Comparison of ENCODE assay signal across 9 cellular contexts in the genomic region with DNA sequence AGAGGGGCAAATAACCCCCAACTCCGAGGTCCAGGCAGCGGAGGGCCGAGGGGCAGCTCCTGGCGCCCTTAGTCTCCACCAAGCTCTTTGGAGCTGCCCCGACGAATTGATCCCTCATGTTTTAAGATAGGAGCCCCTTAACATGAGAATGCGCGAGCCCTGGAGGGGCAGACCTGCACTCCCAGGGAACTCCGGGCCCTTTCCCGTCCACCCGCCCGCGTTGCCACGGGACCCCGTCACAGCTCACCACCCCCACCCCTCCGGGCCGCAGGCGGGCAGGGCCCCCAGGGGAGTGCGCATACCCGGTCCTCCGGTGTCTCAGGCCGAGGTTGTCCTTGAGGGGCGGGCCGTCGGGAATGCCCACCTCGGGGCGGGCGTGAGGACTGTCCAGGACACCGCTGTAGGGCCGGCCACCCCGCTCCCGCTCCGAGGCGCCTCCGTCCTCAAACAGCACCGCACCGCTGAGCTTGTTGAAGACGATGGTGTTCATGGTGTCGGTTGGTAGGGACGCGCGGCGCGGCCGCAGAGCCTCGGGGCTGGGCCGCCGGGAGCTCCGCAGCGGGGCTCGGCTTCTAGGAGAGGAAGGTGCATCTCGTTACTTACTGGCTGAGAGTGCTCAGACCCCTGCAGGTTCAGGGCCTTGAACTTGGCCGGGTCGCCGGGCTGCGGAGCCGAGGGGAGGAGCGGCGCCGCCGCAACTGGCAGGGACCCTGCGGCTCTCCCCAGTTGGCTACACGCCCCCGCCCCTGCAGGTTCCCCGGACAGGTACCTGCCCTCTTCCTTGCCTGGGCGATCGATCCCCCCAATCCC. TPM values are rescaled to one million over a fixed set of nuclear protein-coding genes. Genes with fewer than 3 reads are reported as not detected.
A peak's percentile ranks its signal among the peaks of the same experiment; 100 is the strongest.
DNase-seq lines count a peak whose midpoint lies in the region; ATAC-seq and TF ChIP-seq lines count a peak whose summit lies in the region.
"Had no signal": no experiment of that assay in that cellular context is flagged by ENCODE, and none has a peak within 500 bp of the region (broad histone marks: within the 10 kb centered on the region; RNA-seq: fewer than 3 reads in every experiment).

No MANE protein-coding gene starts in this region.

- peak; percentile 16 to 48 (median 24) for ATAC-seq in psoas muscle
- no peak for ATAC-seq in GM19397 (IDR thresholded peaks at IDR 0.05; ENCODE audit: unreplicated experiment)
- no peak for ATAC-seq in HG02981 (IDR thresholded peaks at IDR 0.05; ENCODE audit: unreplicated experiment)

- H3K4me1 ChIP-seq in KMS-11 (ENCODE audit: low read depth, poor library complexity, severe bottlenecking) (peaks cover 6% of the 10 kb centered on the region), left ventricle myocardium inferior (peaks cover 59% of the 10 kb centered on the region), psoas muscle (peaks cover 22% of the 10 kb centered on the region)

- 0 to 1% (median 1%) methylated on average over 61 to 67 of the region's 67 CpGs for WGBS in psoas muscle, 3 donors

- intact Hi-C loops in left ventricle myocardium inferior (cut with micrococcal nuclease) = no loop called here
- intact Hi-C loops in psoas muscle (cut with DNase I) = loop anchor here (1.0 to 10.0 kb wide), 4 partner anchors 429 to 642 kb away; no protein-coding TSS in a partner anchor

- peak overlapping the region; percentile 87 for H3K27ac ChIP-seq in KMS-11
- H3K27ac ChIP-seq in left ventricle myocardium inferior (replicated peaks) = peak overlapping the region; percentile 58
- peak overlapping the region; percentile 37 for H3K27ac ChIP-seq in psoas muscle

- no peaks in the 10 kb centered on the region for H3K79me2 ChIP-seq in KMS-11 (ENCODE audit: insufficient read depth, low read depth)

- no peaks in the 10 kb centered on the region for H4K20me1 ChIP-seq in KMS-11 (ENCODE audit: insufficient read depth)

- DNase-seq in AG08396 (ENCODE audit: low spot score) = peak; percentile 24
- DNase-seq in activated naive CD4-positive, alpha-beta T cell treated with anti-CD3 and anti-CD28 coated beads, Interleukin-2, amount 50 U/mL, for 16 hours = peak; percentile 47
- DNase-seq in left ventricle myocardium inferior = peak; percentile 16
- DNase-seq in psoas muscle = peak; percentile 30 to 66
- no peak for DNase-seq in DMS153 treated with DMSO at 0.1 percent for 48 hours (lab: John Stamatoyannopoulos, UW; ENCODE audit: unreplicated experiment)

- H3K27me3 ChIP-seq in KMS-11 (ENCODE audit: insufficient read depth, low read depth) (peaks cover 9% of the 10 kb centered on the region; the same call in 1 of the 2 replicates), left ventricle myocardium inferior (ENCODE audit: low read depth) (peaks cover 98% of the 10 kb centered on the region), psoas muscle (ENCODE audit: insufficient read depth in 3 of 3, low read length in 2 of 3) (peaks cover 0 to 66% (median 34%) of the 10 kb centered on the region in 3 donors)

- peak overlapping the region; percentile 100 for H2AFZ ChIP-seq in KMS-11 (ENCODE audit: low read depth)

- H3K4me3 ChIP-seq in KMS-11 (IDR thresholded peaks at IDR 0.05; ENCODE audit: insufficient read depth, low read depth, low read length) (no peak overlapping the region), left ventricle myocardium inferior (peak overlapping the region; percentile 81), psoas muscle (peak overlapping the region; percentile 75)

- TF ChIP-seq CTCF in KMS-11 (conservative IDR thresholded peaks at IDR 0.05; ENCODE audit: low read depth, low read length) (no peak), left ventricle myocardium inferior (IDR thresholded peaks at IDR 0.05; ENCODE audit: borderline replicate concordance) (no peak), psoas muscle (IDR thresholded peaks at IDR 0.05) (no peak)

- H3K9me3 ChIP-seq in left ventricle myocardium inferior (replicated peaks) (no peaks in the 10 kb centered on the region), psoas muscle (no peaks in the 10 kb centered on the region)

- peak overlapping the region; percentile 86 for H3K9ac ChIP-seq in KMS-11

- H3K36me3 ChIP-seq in KMS-11 (ENCODE audit: insufficient read depth) (no peaks in the 10 kb centered on the region), left ventricle myocardium inferior (no peaks in the 10 kb centered on the region), psoas muscle (ENCODE audit: insufficient read depth in 1 of 2, low read depth in 1 of 2) (no peaks in the 10 kb centered on the region)

- H3K4me2 ChIP-seq in KMS-11 = peak overlapping the region; percentile 100

RNA-seq across cellular contexts. Expression of a gene that starts 2.5 kb away (rescaled TPM):
- total RNA-seq in left ventricle myocardium inferior (0.22 TPM), psoas muscle (under 1 TPM in 3 of 4 donors, not detected in 1; 0.06 to 0.24 (median 0.19) TPM)
- under 1 TPM; 0.01 to 0.07 (median 0.05) TPM for polyA plus RNA-seq in psoas muscle
- total RNA-seq: glomerular endothelial cell had no signal

Comparison
In these comparisons a context has a peak if more than half of its experiments do, and no peak if none do; other contexts are left out.
1. H3K27ac ChIP-seq: peak in every context shown above with its lines; median percentile 87 in KMS-11; 58 in left ventricle myocardium inferior; 37 in psoas muscle.
2. ATAC-seq: peak in psoas muscle (4 of 4); none in GM19397 (single experiment) and HG02981 (single experiment).